In genomic region chr2:160278101-160278888, GRCh38 we compare ENCODE assay signal across 9 cellular contexts.
DNase-seq lines count a peak whose midpoint lies in the region; ATAC-seq, FAIRE-seq and TF ChIP-seq lines count a peak whose summit lies in the region.
"Had no signal": no experiment of that assay in that cellular context is flagged by ENCODE, and none has a peak within 500 bp of the region (broad histone marks: within the 10 kb centered on the region; RNA-seq: fewer than 3 reads in every experiment).

No MANE protein-coding gene starts in this region.

- WGBS in HepG2 (ENCODE audit: low lambda C conversion rate) = 98% methylated on average over 9 of the region's 9 CpGs

- in situ Hi-C loops in Caki2 (cut with HindIII; ENCODE audit: low pct_unique_long_range_greater_than_20kb, low sequenced_read_pairs) = no loop called here
- in situ Hi-C loops in HepG2 (cut with HindIII; ENCODE audit: extremely low pct_ligation_motif_present, low pct_unique_long_range_greater_than_20kb) = no loop called here

- TF ChIP-seq CTCF in HepG2 (CRISPR knock-in tag; IDR thresholded peaks at IDR 0.05) = no peak

- no peak overlapping the region for H3K4me2 ChIP-seq in HepG2 (ENCODE audit: low read depth, low read length)

- no peak overlapping the region for H3K27ac ChIP-seq in HepG2 (ENCODE audit: extremely low read length, insufficient read depth, low read length)

- no TSS peak for BruUV-seq in HepG2 (replicated peaks; lab: Mats Ljungman, UMichigan)

- H3K79me2 ChIP-seq in HepG2 (ENCODE audit: insufficient read depth, low read length) = no peaks in the 10 kb centered on the region

- H3K4me3 ChIP-seq in HepG2 (replicated peaks in 1 of 3; ENCODE audit: insufficient read depth in 1 of 3, low read depth in 2 of 3, low read length in 3 of 3) = no peak overlapping the region

- no peaks in the 10 kb centered on the region for H3K9me3 ChIP-seq in HepG2 (ENCODE audit: low read length)

- FAIRE-seq in HepG2 (lab: Jason Lieb, UNC) = no peak

- intact Hi-C loops in HepG2 (cut with micrococcal nuclease; ENCODE audit: unreplicated experiment) = loop anchor here (1.0 kb wide), 1 partner anchor 641 kb away; no protein-coding TSS in a partner anchor

- peak; percentile 39 for ATAC-seq in GM19468 (IDR thresholded peaks at IDR 0.05; ENCODE audit: extremely low read depth, unreplicated experiment)
- peak; percentile 91 for ATAC-seq in HG03469 (IDR thresholded peaks at IDR 0.05; ENCODE audit: unreplicated experiment)
- ATAC-seq in HepG2 = peak; percentile 66
- no peak for ATAC-seq in GM21737 (IDR thresholded peaks at IDR 0.05; ENCODE audit: unreplicated experiment)

- DNase-seq in Caki2 (ENCODE audit: low read depth) (peak; percentile 46), HepG2 (ENCODE audit: low spot score) (no peak), NCI-H226 (no peak), foreskin melanocyte (no peak), cerebellum (ENCODE audit: low spot score) (no peak)
- DNase-seq: NCI-H187 treated with DMSO at 0.1 percent for 48 hours had no signal

- TF ChIP-seq RAD21 in HepG2 (CRISPR knock-in tag; IDR thresholded peaks at IDR 0.05) = no peak

- no peak overlapping the region for H2AFZ ChIP-seq in HepG2 (ENCODE audit: low read length)

- no peaks in the 10 kb centered on the region for H3K27me3 ChIP-seq in HepG2 (ENCODE audit: control insufficient read depth in 1 of 2, insufficient read depth in 2 of 2, low read length in 2 of 2)

- POLR2A ChIA-PET in HepG2 (lab: Yijun Ruan, JAX) = interaction anchor here (0.9 kb wide), 1 partner anchor 8 kb away, joined by 3 read pairs; no protein-coding TSS in a partner anchor

- H3K36me3 ChIP-seq in HepG2 (replicated peaks in 1 of 2; ENCODE audit: control insufficient read depth in 1 of 2, insufficient read depth in 2 of 2, low read length in 2 of 2) = peaks cover 16 to 41% of the 10 kb centered on the region in 2 experiments

- TF ChIP-seq EP300 in HepG2 (IDR thresholded peaks at IDR 0.05; ENCODE audit: low read depth in 2 of 2, low read length in 2 of 2) = no peak
- TF ChIP-seq EP300 in HepG2 (CRISPR knock-in tag; IDR thresholded peaks at IDR 0.05; ENCODE audit: borderline replicate concordance) = no peak

- TF ChIP-seq POLR2A in HepG2 (IDR thresholded peaks at IDR 0.05; ENCODE audit: insufficient read depth in 1 of 2, low read depth in 2 of 2, low read length in 2 of 2) = no peak

- H3K9ac ChIP-seq in HepG2 (ENCODE audit: insufficient read depth, low read depth, low read length) = no peak overlapping the region

- no peaks in the 10 kb centered on the region for H4K20me1 ChIP-seq in HepG2 (ENCODE audit: insufficient read depth, low read length)

- peaks cover 13% of the 10 kb centered on the region for H3K4me1 ChIP-seq in HepG2 (ENCODE audit: insufficient read depth, low read length)

- CTCF ChIA-PET in HepG2 (lab: Yijun Ruan, JAX; ENCODE audit: low intra/inter-chr PET ratio, low total read pairs) = no interaction called here

TF ChIP-seq in HepG2, 621 proteins besides CTCF, POLR2A, EP300 and RAD21:
- TF ChIP-seq ZNF761 (CRISPR knock-in tag; conservative IDR thresholded peaks at IDR 0.05) (no peak), CC2D1A (CRISPR knock-in tag; IDR thresholded peaks at IDR 0.05) (no peak), ZNF644 (CRISPR knock-in tag; IDR thresholded peaks at IDR 0.05; ENCODE audit: low read depth) (no peak), RFXANK (CRISPR knock-in tag; IDR thresholded peaks at IDR 0.05) (peak; percentile 95), ZBTB10 (CRISPR knock-in tag; IDR thresholded peaks at IDR 0.05; ENCODE audit: borderline replicate concordance) (no peak), RFX5 (IDR thresholded peaks at IDR 0.05; ENCODE audit: low read depth, low read length) (peak; percentile 95), GLI4 (CRISPR knock-in tag; IDR thresholded peaks at IDR 0.05; ENCODE audit: borderline replicate concordance) (no peak), AFF4 (CRISPR knock-in tag; IDR thresholded peaks at IDR 0.05) (no peak), ZNF260 (CRISPR knock-in tag; IDR thresholded peaks at IDR 0.05; ENCODE audit: borderline replicate concordance, low read depth) (no peak), JUND (CRISPR knock-in tag; IDR thresholded peaks at IDR 0.05) (no peak), SP2 (CRISPR knock-in tag; IDR thresholded peaks at IDR 0.05) (no peak), RFXAP (CRISPR knock-in tag; IDR thresholded peaks at IDR 0.05; ENCODE audit: borderline replicate concordance) (peak; percentile 80; the same call in 1 of the 2 replicates), ZNF782 (CRISPR knock-in tag; IDR thresholded peaks at IDR 0.05; ENCODE audit: borderline replicate concordance) (no peak)
- TF ChIP-seq, protein P1, sequence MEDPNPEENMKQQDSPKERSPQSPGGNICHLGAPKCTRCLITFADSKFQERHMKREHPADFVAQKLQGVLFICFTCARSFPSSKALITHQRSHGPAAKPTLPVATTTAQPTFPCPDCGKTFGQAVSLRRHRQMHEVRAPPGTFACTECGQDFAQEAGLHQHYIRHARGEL (CRISPR knock-in tag; IDR thresholded peaks at IDR 0.05) = no peak
